Comparison of ENCODE assay signal across 24 cellular contexts in the genomic region with DNA sequence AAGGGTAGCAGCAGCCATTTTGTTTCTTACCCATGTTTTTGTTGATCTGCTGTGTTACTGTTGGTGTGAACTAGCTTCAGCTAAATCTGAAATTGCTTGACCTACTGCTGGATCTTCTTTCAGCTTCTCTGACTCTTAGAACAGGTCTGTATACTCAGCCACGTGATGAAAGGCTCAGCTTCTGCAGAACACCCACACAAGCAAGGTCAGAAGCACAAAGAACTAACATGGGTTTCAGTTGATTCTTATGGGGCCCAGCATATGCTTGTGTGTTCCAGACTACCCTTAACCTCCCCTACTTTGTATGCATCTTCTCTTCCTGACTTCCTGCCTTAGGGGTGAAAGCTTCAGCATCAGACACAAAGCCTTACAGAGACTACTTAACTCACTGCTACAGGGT.
"Had no signal": no experiment of that assay in that cellular context is flagged by ENCODE, and none has a peak within 500 bp of the region (broad histone marks: within the 10 kb centered on the region; RNA-seq: fewer than 3 reads in every experiment).

No MANE protein-coding gene starts in this region.

- H3K4me3 ChIP-seq: breast epithelium, gastroesophageal sphincter, suprapubic skin, tibial artery, upper lobe of right lung had no signal

- ATAC-seq: activated CD4-positive, alpha-beta T cell treated with anti-CD3 and anti-CD28 coated beads for 36 hours; activated CD8-positive, alpha-beta memory T cell treated with anti-CD3 and anti-CD28 coated beads, Interleukin-2, amount 10 ng/mL, durations not matched to agents 7 days and 5 days; activated CD8-positive, alpha-beta T cell treated with anti-CD3 and anti-CD28 coated beads, Interleukin-2, amount 10 ng/mL, durations not matched to agents 7 days and 5 days; activated naive CD8-positive, alpha-beta T cell treated with anti-CD3 and anti-CD28 coated beads, Interleukin-2, amount 50 U/mL, for 24 hours; gastroesophageal sphincter; naive thymus-derived CD8-positive, alpha-beta T cell; right cardiac atrium; upper lobe of right lung had no signal

- DNase-seq: activated CD4-positive, alpha-beta T cell treated with anti-CD3 and anti-CD28 coated beads for 36 hours; activated CD4-positive, CD25-positive, alpha-beta regulatory T cell; activated CD8-positive, alpha-beta memory T cell treated with anti-CD3 and anti-CD28 coated beads, Interleukin-2, amount 10 ng/mL, durations not matched to agents 7 days and 5 days; activated CD8-positive, alpha-beta T cell treated with anti-CD3 and anti-CD28 coated beads, Interleukin-2, amount 10 ng/mL, durations not matched to agents 7 days and 5 days; activated naive CD8-positive, alpha-beta T cell treated with anti-CD3 and anti-CD28 coated beads, Interleukin-2, amount 50 U/mL, for 24 hours; activated T-cell treated with anti-CD3 and anti-CD28 coated beads, Interleukin-2, amount 50 U/mL, for 48 hours; amygdala; central memory CD4-positive, alpha-beta T cell; effector memory CD4-positive, alpha-beta T cell; erythroblast; head of caudate nucleus; hippocampal formation; immature natural killer cell; naive thymus-derived CD8-positive, alpha-beta T cell; posterior cingulate gyrus; right cardiac atrium; stimulated activated CD4-positive, alpha-beta T cell treated with anti-CD3 and anti-CD28 coated beads, Interleukin-15, amount 100 ng/mL, for 24 hours; stimulated activated CD4-positive, alpha-beta T cell treated with anti-CD3 and anti-CD28 coated beads, Interleukin-2, amount 100 ng/mL, for 24 hours; stimulated activated naive CD4-positive, alpha-beta T cell; tibial artery; upper lobe of right lung had no signal

- H3K9me3 ChIP-seq: breast epithelium, gastroesophageal sphincter, suprapubic skin, tibial artery, upper lobe of right lung had no signal

- H3K27me3 ChIP-seq: breast epithelium, gastroesophageal sphincter, suprapubic skin, tibial artery, upper lobe of right lung had no signal

- H3K4me1 ChIP-seq: breast epithelium, gastroesophageal sphincter, suprapubic skin, upper lobe of right lung had no signal

- H3K27ac ChIP-seq: breast epithelium, gastroesophageal sphincter, suprapubic skin, tibial artery, upper lobe of right lung had no signal

- H3K36me3 ChIP-seq: breast epithelium, gastroesophageal sphincter, suprapubic skin, tibial artery, upper lobe of right lung had no signal
